Comparison of ENCODE assay signal across 8 cellular contexts in the genomic region with DNA sequence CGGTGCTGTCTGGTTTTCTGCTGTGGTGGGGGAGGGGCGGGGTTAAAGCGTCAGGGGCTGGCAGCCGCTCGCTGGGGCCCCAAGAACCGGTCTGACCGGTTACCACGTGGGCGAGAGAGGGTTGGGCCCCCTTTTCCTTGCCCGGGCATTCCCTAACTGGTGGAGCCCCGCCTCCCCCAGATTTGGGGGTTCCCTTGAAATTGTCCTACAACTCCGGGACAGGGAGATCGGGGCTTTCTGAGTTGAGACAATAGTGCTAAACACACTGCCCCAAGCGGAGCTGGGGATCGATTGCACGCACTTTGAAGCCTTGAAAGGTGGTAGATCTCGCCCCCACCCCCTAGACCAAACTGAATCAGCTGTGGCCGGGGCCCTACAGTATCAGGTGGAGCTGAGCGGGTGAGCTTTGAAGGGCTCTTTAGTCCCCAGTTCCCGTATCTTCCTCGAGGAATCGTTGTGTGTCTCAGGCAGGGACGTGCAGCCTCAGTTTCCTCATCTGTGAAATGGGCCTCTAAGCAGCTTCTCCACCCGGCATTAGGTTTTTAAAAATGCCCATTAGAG. TPM values are rescaled to one million over a fixed set of nuclear protein-coding genes. Genes with fewer than 3 reads are reported as not detected.
DNase-seq lines count a peak whose midpoint lies in the region; ATAC-seq and TF ChIP-seq lines count a peak whose summit lies in the region.

No MANE protein-coding gene starts in this region.

- CTCF ChIA-PET in Panc1 (lab: Charles Lee) = interaction anchor here (1.2 kb wide), 1 partner anchor 177 kb away, joined by 5 read pairs; no protein-coding TSS in a partner anchor

- POLR2A ChIA-PET in Panc1 (lab: Charles Lee) = interaction anchor here (0.6 to 1.2 kb wide), 4 partner anchors 8 to 364 kb away, joined by 3 to 12 read pairs (median 6); a partner anchor contains a TSS

- BruUV-seq in Panc1 (replicated peaks; lab: Mats Ljungman, UMichigan) = no TSS peak

- in situ Hi-C loops in Panc1 (cut with HindIII; ENCODE audit: low pct_unique_long_range_greater_than_20kb, low sequenced_read_pairs) = no loop called here

- H3K27ac ChIP-seq in Panc1 (ENCODE audit: low read length) = peak overlapping the region; percentile 96
- H3K27ac ChIP-seq in upper lobe of right lung = peak overlapping the region; percentile 99

- no peaks in the 10 kb centered on the region for H3K9me3 ChIP-seq in Panc1 (ENCODE audit: control insufficient read depth, insufficient read depth, low read depth, low read length)
- H3K9me3 ChIP-seq in upper lobe of right lung = no peaks in the 10 kb centered on the region

- H3K4me1 ChIP-seq in Panc1 (ENCODE audit: control insufficient read depth, insufficient read depth, low read length) (peaks cover 11% of the 10 kb centered on the region), upper lobe of right lung (peaks cover 22% of the 10 kb centered on the region)

- peak; percentile 4; the same call in 1 of the 2 replicates for ATAC-seq in Panc1
- ATAC-seq in omental fat pad (ENCODE audit: low FRiP score) = peak; percentile 15
- peak; percentile 1 for ATAC-seq in upper lobe of right lung
- ATAC-seq in HG03108 (IDR thresholded peaks at IDR 0.05; ENCODE audit: unreplicated experiment) = no peak

- TF ChIP-seq CTCF in Panc1 (IDR thresholded peaks at IDR 0.05) = no peak
- peak; percentile 35 for TF ChIP-seq CTCF in fibroblast of the aortic adventitia (IDR thresholded peaks at IDR 0.05; ENCODE audit: insufficient read depth, low read length)
- TF ChIP-seq CTCF in omental fat pad (IDR thresholded peaks at IDR 0.05) = no peak
- TF ChIP-seq CTCF in upper lobe of right lung (IDR thresholded peaks at IDR 0.05) = peak; percentile 22

- peak; percentile 45 for DNase-seq in AG20443 (ENCODE audit: low spot score)
- DNase-seq in H7 = peak; percentile 95
- no peak for DNase-seq in Panc1 (ENCODE audit: low read depth, low spot score)
- DNase-seq in activated T-helper 9 cell treated with anti-CD3 and anti-CD28 coated beads, Interleukin-2, amount 50 U/mL, for 16 hours (ENCODE audit: low read depth) = peak; percentile 68
- peak; percentile 72 for DNase-seq in fibroblast of the aortic adventitia (ENCODE audit: low read depth)
- peak; percentile 54 for DNase-seq in omental fat pad (ENCODE audit: low spot score)
- DNase-seq in upper lobe of right lung = peak; percentile 94

- H3K4me3 ChIP-seq in H7 (ENCODE audit: insufficient read depth, low read depth, low read length) (peak overlapping the region; percentile 99), Panc1 (ENCODE audit: low read depth in 2 of 2, low read length in 2 of 2) (peak overlapping the region; percentile 68 to 90), fibroblast of the aortic adventitia (ENCODE audit: low read depth, low read length) (peak overlapping the region; percentile 94), upper lobe of right lung (peak overlapping the region; percentile 96)

- no peaks in the 10 kb centered on the region for H3K27me3 ChIP-seq in H7 (ENCODE audit: control insufficient read depth, insufficient read depth, low read length)
- no peaks in the 10 kb centered on the region for H3K27me3 ChIP-seq in Panc1 (ENCODE audit: control insufficient read depth, insufficient read depth, low read length)
- H3K27me3 ChIP-seq in upper lobe of right lung = no peaks in the 10 kb centered on the region

- peaks cover 3% of the 10 kb centered on the region for H3K36me3 ChIP-seq in H7 (replicated peaks; ENCODE audit: control insufficient read depth, insufficient read depth, low read length)
- peaks cover 10% of the 10 kb centered on the region; the same call in 1 of the 2 replicates for H3K36me3 ChIP-seq in Panc1 (ENCODE audit: control insufficient read depth, insufficient read depth, low read length)
- H3K36me3 ChIP-seq in upper lobe of right lung = no peaks in the 10 kb centered on the region

- intact Hi-C loops in Panc1 (cut with micrococcal nuclease; ENCODE audit: unreplicated experiment) (no loop called here), upper lobe of right lung (cut with DNase I) (no loop called here)

RNA-seq across cellular contexts. Expression of a gene that starts 4.8 kb away (rescaled TPM):
- total RNA-seq in H7 (2014; rRNA removed; shearing (Covaris generic)) = 34.5 and 56.4 TPM in 2 replicates
- 80.4 TPM for total RNA-seq in Panc1 (2021; ENCODE audit: unreplicated experiment)
- polyA plus RNA-seq in Panc1 (2012; ENCODE audit: insufficient read length) = 81.1 TPM
- 20.3 and 43.5 TPM in 2 replicates for total RNA-seq in fibroblast of the aortic adventitia (ENCODE audit: low replicate concordance)
- 100 to 1,000 TPM; 110 to 253 (median 210) TPM for total RNA-seq in omental fat pad
- 104 TPM for total RNA-seq in upper lobe of right lung

RNA-seq across cellular contexts. Expression of a gene that starts 4.8 kb away (rescaled TPM):
- 60.1 and 60.7 TPM in 2 replicates for total RNA-seq in H7 (2014; rRNA removed; shearing (Covaris generic))
- 43.6 TPM for total RNA-seq in Panc1 (2021; ENCODE audit: unreplicated experiment)
- 108 TPM for polyA plus RNA-seq in Panc1 (2012; ENCODE audit: insufficient read length)
- 62.7 and 122 TPM in 2 replicates for total RNA-seq in fibroblast of the aortic adventitia (ENCODE audit: low replicate concordance)
- total RNA-seq in omental fat pad = 10 to 100 TPM; 41.0 to 97.6 (median 53.9) TPM
- 65.4 TPM for total RNA-seq in upper lobe of right lung

RNA-seq across cellular contexts. Expression of a gene that starts 36.9 kb away (rescaled TPM):
- 254 and 292 TPM in 2 replicates for total RNA-seq in H7 (2014; rRNA removed; shearing (Covaris generic))
- total RNA-seq in Panc1 (2021; ENCODE audit: unreplicated experiment) (129 TPM), fibroblast of the aortic adventitia (ENCODE audit: low replicate concordance) (11.5 and 51.2 TPM in 2 replicates), omental fat pad (10 to 100 TPM; 12.0 to 44.7 (median 23.0) TPM), upper lobe of right lung (39.8 TPM)
- polyA plus RNA-seq in Panc1 (2012; ENCODE audit: insufficient read length) = 97.8 TPM

RNA-seq across cellular contexts. Expression of a gene that starts 38.5 kb away (rescaled TPM):
- 81.5 and 89.1 TPM in 2 replicates for total RNA-seq in H7 (2014; rRNA removed; shearing (Covaris generic))
- total RNA-seq in Panc1 (2021; ENCODE audit: unreplicated experiment) = 52.0 TPM
- polyA plus RNA-seq in Panc1 (2012; ENCODE audit: insufficient read length) = 41.4 TPM
- total RNA-seq in fibroblast of the aortic adventitia (ENCODE audit: low replicate concordance) = 19.2 and 23.9 TPM in 2 replicates
- 10 to 100 TPM; 27.0 to 70.5 (median 39.2) TPM for total RNA-seq in omental fat pad
- 33.7 TPM for total RNA-seq in upper lobe of right lung

RNA-seq across cellular contexts. Expression of a gene that starts 52.3 kb away (rescaled TPM):
- total RNA-seq in H7 (2014; rRNA removed; shearing (Covaris generic)) = 1.5 and 1.7 TPM in 2 replicates
- total RNA-seq in Panc1 (2021; ENCODE audit: unreplicated experiment) (0.23 TPM), fibroblast of the aortic adventitia (ENCODE audit: low replicate concordance) (0.63 and 1.4 TPM in 2 replicates), omental fat pad (10 to 100 TPM in 3 of 4 donors, 1 to 10 TPM in 1; 5.5 to 29.9 (median 20.5) TPM), upper lobe of right lung (21.8 TPM)
- polyA plus RNA-seq in Panc1 (2012; ENCODE audit: insufficient read length) = 0.48 TPM

Comparison
In these comparisons a context has a peak if more than half of its experiments do, and no peak if none do; other contexts are left out.
1. CTCF ChIP-seq: peak in fibroblast of the aortic adventitia (single experiment) and upper lobe of right lung (single experiment); none in Panc1 (single experiment) and omental fat pad (0 of 3).
2. Peak in every context shown above with its lines, with median percentiles within 50 percentile points of each other: H3K4me3 ChIP-seq.